In genomic region chr5:1523480-1523792, GRCh38 we compare ENCODE assay signal across 8 cellular contexts. TPM values are rescaled to one million over a fixed set of nuclear protein-coding genes. Genes with fewer than 3 reads are reported as not detected.
A peak's percentile ranks its signal among the peaks of the same experiment; 100 is the strongest.
DNase-seq lines count a peak whose midpoint lies in the region; ATAC-seq, FAIRE-seq and TF ChIP-seq lines count a peak whose summit lies in the region.

No MANE protein-coding gene starts in this region.

- no peak overlapping the region for H3K27ac Mint-ChIP-seq in T-helper 17 cell
- H3K27ac Mint-ChIP-seq in stimulated activated naive B cell treated with anti-CD40 and anti-IgM and Interleukin-4, amounts not matched to agents 10 μg/mL and 1 μg/mL and 100 μg/mL, for 72 hours: no peak overlapping the region

- WGBS in A549 (ENCODE audit: missing lambda C conversion rate): no CpG with 5 or more reads among the region's 48 CpGs
- 0 to 1% methylated on average over 37 to 48 of the region's 48 CpGs for WGBS in heart right ventricle, 2 donors

- ATAC-seq in A549 (peak in 1 of 2 experiments; percentile 36; a peak in 4 of 6 replicates), GM18520 (IDR thresholded peaks at IDR 0.05; ENCODE audit: unreplicated experiment) (peak; percentile 18), HG03025 (IDR thresholded peaks at IDR 0.05; ENCODE audit: low FRiP score, unreplicated experiment) (peak; percentile 11), T-helper 17 cell (peak; percentile 60), heart right ventricle (no peak)
- ATAC-seq in stimulated activated naive B cell treated with anti-CD40 and anti-IgM and Interleukin-4, amounts not matched to agents 10 μg/mL and 1 μg/mL and 100 μg/mL, for 72 hours (replicated peaks): peak; percentile 40 to 56

- H3K9me3 Mint-ChIP-seq in stimulated activated naive B cell treated with anti-CD40 and anti-IgM and Interleukin-4, amounts not matched to agents 10 μg/mL and 1 μg/mL and 100 μg/mL, for 72 hours: no peaks in the 10 kb centered on the region

- H3K4me3 ChIP-seq in A549 (peak overlapping the region; percentile 93), heart right ventricle (peak overlapping the region; percentile 18 to 88 (median 74))

- POLR2A ChIA-PET in A549 (lab: Yijun Ruan, JAX): interaction anchor here (1.0 to 2.9 kb wide), 6 partner anchors 10 to 94 kb away, joined by 3 to 13 read pairs (median 5); no protein-coding TSS in a partner anchor

- peaks cover 39% of the 10 kb centered on the region for H3K4me1 ChIP-seq in A549
- peaks cover 4 to 34% (median 18%) of the 10 kb centered on the region in 9 donors for H3K4me1 ChIP-seq in heart right ventricle

- peak overlapping the region; percentile 89 for H3K4me3 Mint-ChIP-seq in T-helper 17 cell
- H3K4me3 Mint-ChIP-seq in stimulated activated naive B cell treated with anti-CD40 and anti-IgM and Interleukin-4, amounts not matched to agents 10 μg/mL and 1 μg/mL and 100 μg/mL, for 72 hours: peak overlapping the region; percentile 81 to 91

- peak overlapping the region; percentile 93 to 99 for H3K27ac ChIP-seq in A549
- peak overlapping the region in 8 of 10 donors; percentile 30 to 98 (median 93) for H3K27ac ChIP-seq in heart right ventricle

- no peak for TF ChIP-seq EP300 in A549 (IDR thresholded peaks at IDR 0.05)

- H3K36me3 ChIP-seq in heart right ventricle: peaks cover 0 to 34% (median 0%) of the 10 kb centered on the region in 9 donors

- CTCF ChIA-PET in A549 (lab: Yijun Ruan, JAX): interaction anchor here (0.6 to 1.7 kb wide), 4 partner anchors 12 to 47 kb away, joined by 3 to 4 read pairs (median 4); no protein-coding TSS in a partner anchor

- DNase-seq in A549 (ENCODE audit: low read depth in 1 of 2, low spot score in 1 of 2) (no peak), T-helper 17 cell (no peak), heart right ventricle (no peak), kidney tubule cell (ENCODE audit: low spot score) (no peak), retina (no peak)
- no peak for DNase-seq in stimulated activated naive B cell treated with anti-CD40 and anti-IgM and Interleukin-4, amounts not matched to agents 10 μg/mL and 1 μg/mL and 100 μg/mL, for 72 hours

- no peaks in the 10 kb centered on the region for H3K9me3 ChIP-seq in A549
- no peaks in the 10 kb centered on the region for H3K9me3 ChIP-seq in T-helper 17 cell (ENCODE audit: control insufficient read depth, low read length, poor library complexity, severe bottlenecking)
- H3K9me3 ChIP-seq in heart right ventricle: no peaks in the 10 kb centered on the region

- no peaks in the 10 kb centered on the region for H3K27me3 ChIP-seq in heart right ventricle

- no peak for TF ChIP-seq RAD21 in A549 (conservative IDR thresholded peaks at IDR 0.05 in 1 of 2, IDR thresholded peaks at IDR 0.05 in 1 of 2)

- peak overlapping the region; percentile 98 for H3K4me2 ChIP-seq in A549

- intact Hi-C loops in heart right ventricle (cut with DNase I): no loop called here

- TF ChIP-seq CTCF in A549 (IDR thresholded peaks at IDR 0.05) (no peak), heart right ventricle (IDR thresholded peaks at IDR 0.05) (no peak)

- H3K36me3 Mint-ChIP-seq in T-helper 17 cell (ENCODE audit: low read depth): no peaks in the 10 kb centered on the region
- H3K36me3 Mint-ChIP-seq in stimulated activated naive B cell treated with anti-CD40 and anti-IgM and Interleukin-4, amounts not matched to agents 10 μg/mL and 1 μg/mL and 100 μg/mL, for 72 hours: peaks cover 14 to 31% of the 10 kb centered on the region in 2 donors

- peaks cover 27% of the 10 kb centered on the region for H3K4me1 Mint-ChIP-seq in T-helper 17 cell
- peaks cover 47 to 53% of the 10 kb centered on the region in 2 donors for H3K4me1 Mint-ChIP-seq in stimulated activated naive B cell treated with anti-CD40 and anti-IgM and Interleukin-4, amounts not matched to agents 10 μg/mL and 1 μg/mL and 100 μg/mL, for 72 hours

- TF ChIP-seq POLR2A in A549 (IDR thresholded peaks at IDR 0.05; ENCODE audit: low read length): no peak

- no peaks in the 10 kb centered on the region for H3K27me3 Mint-ChIP-seq in T-helper 17 cell
- H3K27me3 Mint-ChIP-seq in stimulated activated naive B cell treated with anti-CD40 and anti-IgM and Interleukin-4, amounts not matched to agents 10 μg/mL and 1 μg/mL and 100 μg/mL, for 72 hours: no peaks in the 10 kb centered on the region

- FAIRE-seq in A549 (lab: Jason Lieb, UNC): no peak

TF ChIP-seq in A549, 52 proteins besides CTCF, POLR2A, EP300 and RAD21:
- TF ChIP-seq JUN (IDR thresholded peaks at IDR 0.05) (no peak; a peak in 1 of 5 replicates), MAX (IDR thresholded peaks at IDR 0.05) (no peak), EHF (CRISPR knock-in tag; IDR thresholded peaks at IDR 0.05) (no peak), REST (IDR thresholded peaks at IDR 0.05) (no peak), MYC (IDR thresholded peaks at IDR 0.05; ENCODE audit: borderline replicate concordance, low read length) (no peak), BHLHE40 (IDR thresholded peaks at IDR 0.05; ENCODE audit: low read depth, low read length) (no peak), ELK1 (IDR thresholded peaks at IDR 0.05; ENCODE audit: low read depth, low read length) (no peak), E2F6 (IDR thresholded peaks at IDR 0.05; ENCODE audit: borderline replicate concordance, low read depth) (no peak), MAFK (IDR thresholded peaks at IDR 0.05; ENCODE audit: partially characterized antibody) (no peak), TP53 (CRISPR knock-in tag; IDR thresholded peaks at IDR 0.05) (no peak), HDAC2 (IDR thresholded peaks at IDR 0.05) (no peak), USF2 (IDR thresholded peaks at IDR 0.05) (no peak)

RNA-seq across cellular contexts. Expression of gene LPCAT1, which starts 0.3 kb away (rescaled TPM):
- polyA plus RNA-seq in A549 (2011; rRNA removed): 22.9 and 24.7 TPM in 2 replicates
- 40.3 and 47.5 TPM in 2 replicates for polyA plus RNA-seq in A549 (2012; cell fraction: cytosol; rRNA removed)
- 84.6 and 102 TPM in 2 replicates for polyA plus RNA-seq in A549 (2012; cell fraction: nucleus; rRNA removed)
- polyA plus RNA-seq in A549 (2017; fragmentation: RNase III; extraction: RNeasy Plus Mini Kit Qiagen cat#74134 plus additional on column Dnase treatment): 59.9 to 74.9 TPM (median 73.4 TPM) in 3 replicates
- polyA minus RNA-seq in A549 (2011; rRNA and poly(A)+ RNA removed): 17.1 and 25.6 TPM in 2 replicates
- total RNA-seq in T-helper 17 cell: 10 to 100 TPM; 23.4 to 24.8 TPM
- 10 to 100 TPM in 3 of 10 donors, 1 to 10 TPM in 7; 5.6 to 25.5 (median 8.9) TPM for total RNA-seq in heart right ventricle
- 10 to 100 TPM; 14.8 to 23.8 TPM for polyA plus RNA-seq in heart right ventricle

Comparison
In these comparisons a context has a peak if more than half of its experiments do, and no peak if none do; other contexts are left out.
1. ATAC-seq: peak in GM18520 (single experiment), HG03025 (single experiment), T-helper 17 cell (single experiment) and stimulated activated naive B cell treated with anti-CD40 and anti-IgM and Interleukin-4, amounts not matched to agents 10 μg/mL and 1 μg/mL and 100 μg/mL, for 72 hours (2 of 2); none in heart right ventricle (0 of 8).